8 cellular contexts compared by ENCODE assay signal in the genomic region with DNA sequence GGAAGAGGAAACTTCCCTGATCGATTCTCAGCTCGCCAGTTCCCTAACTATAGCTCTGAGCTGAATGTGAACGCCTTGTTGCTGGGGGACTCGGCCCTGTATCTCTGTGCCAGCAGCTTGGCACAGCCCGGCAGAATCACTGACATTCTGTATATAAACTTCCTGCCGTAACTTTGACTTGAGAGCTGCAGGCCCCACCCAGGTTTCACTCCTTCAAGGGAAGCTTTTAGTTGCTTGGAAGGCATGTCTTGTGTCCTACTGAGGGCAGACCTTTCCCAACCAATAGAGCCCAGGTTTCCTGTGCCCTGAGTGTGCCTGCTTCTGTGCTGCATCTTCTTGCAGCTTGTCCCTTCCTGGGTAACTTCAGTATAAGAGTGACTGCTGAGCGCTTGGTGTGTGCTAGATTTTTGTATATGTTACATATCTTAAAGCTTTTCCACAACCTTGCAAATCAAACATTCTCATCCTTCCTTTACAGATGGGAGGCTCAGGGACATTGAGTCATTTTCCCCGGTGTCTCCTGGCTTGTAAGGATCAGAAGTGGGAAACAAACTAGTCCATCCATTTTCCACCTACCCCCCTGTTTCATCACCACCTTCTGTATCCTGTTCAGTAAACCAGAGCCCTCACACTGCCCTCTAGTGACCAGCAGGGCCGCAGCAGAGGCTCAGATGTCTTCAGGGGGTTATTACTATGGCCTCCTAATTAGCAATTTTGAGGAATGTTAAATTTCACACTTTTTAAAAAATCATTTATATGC.
DNase-seq lines count a peak whose midpoint lies in the region; ATAC-seq, FAIRE-seq and TF ChIP-seq lines count a peak whose summit lies in the region.

No MANE protein-coding gene starts in this region.

- ATAC-seq in GM19324 (IDR thresholded peaks at IDR 0.05; ENCODE audit: low FRiP score, unreplicated experiment) = peak; percentile 68
- peak; percentile 69 for ATAC-seq in HG03521 (IDR thresholded peaks at IDR 0.05; ENCODE audit: unreplicated experiment)

- H3K27me3 ChIP-seq in kidney epithelial cell (ENCODE audit: control insufficient read depth, insufficient read depth, low read length) = no peaks in the 10 kb centered on the region

- no peaks in the 10 kb centered on the region for H3K36me3 ChIP-seq in kidney epithelial cell (ENCODE audit: control insufficient read depth, insufficient read depth, low read length)

- H3K27me3 Mint-ChIP-seq in T-helper 2 cell treated with Interferon-gamma antibody and Interleukin-4, amounts not matched to agents 5 μg/mL and 100 μg/mL, for 36 hours (ENCODE audit: low read depth) = no peaks in the 10 kb centered on the region

- H3K4me3 ChIP-seq in astrocyte of the spinal cord (ENCODE audit: low read depth, low read length) (no peak overlapping the region), kidney epithelial cell (ENCODE audit: low read depth, low read length) (no peak overlapping the region)

- in situ Hi-C loops in astrocyte of the spinal cord (cut with HindIII; ENCODE audit: low sequenced_read_pairs) = no loop called here

- TF ChIP-seq CTCF in astrocyte of the spinal cord (IDR thresholded peaks at IDR 0.05; ENCODE audit: low read depth, low read length) = peak; percentile 99
- TF ChIP-seq CTCF in kidney epithelial cell (IDR thresholded peaks at IDR 0.05; ENCODE audit: insufficient read depth, low read length, poor library complexity, severe bottlenecking) = peak; percentile 96

- no peak for FAIRE-seq in GM19239 (lab: Jason Lieb, UNC)

- peak overlapping the region; percentile 12 for H3K4me3 Mint-ChIP-seq in T-helper 2 cell treated with Interferon-gamma antibody and Interleukin-4, amounts not matched to agents 5 μg/mL and 100 μg/mL, for 36 hours

- no peaks in the 10 kb centered on the region for H3K9me3 Mint-ChIP-seq in T-helper 2 cell treated with Interferon-gamma antibody and Interleukin-4, amounts not matched to agents 5 μg/mL and 100 μg/mL, for 36 hours

- H3K36me3 Mint-ChIP-seq in T-helper 2 cell treated with Interferon-gamma antibody and Interleukin-4, amounts not matched to agents 5 μg/mL and 100 μg/mL, for 36 hours (ENCODE audit: low read depth) = no peaks in the 10 kb centered on the region

- DNase-seq in COLO668 (lab: John Stamatoyannopoulos, UW; ENCODE audit: unreplicated experiment) (peak; percentile 20), astrocyte of the spinal cord (ENCODE audit: low read depth, low spot score) (peak; percentile 51), kidney epithelial cell (ENCODE audit: low read depth) (no peak), GM19239 (ENCODE audit: insufficient read length, low spot score) (no peak)
- DNase-seq in T-helper 2 cell treated with Interferon-gamma antibody and Interleukin-4, amounts not matched to agents 5 μg/mL and 100 μg/mL, for 36 hours (ENCODE audit: low spot score) = peak; percentile 35
- DNase-seq in stimulated activated CD8-positive, alpha-beta memory T cell treated with anti-CD3 and anti-CD28 coated beads, Interleukin-7, amount 100 ng/mL, for 4 hours (ENCODE audit: low read depth in 2 of 2) = peak; percentile 17 to 24

- H3K4me1 Mint-ChIP-seq in T-helper 2 cell treated with Interferon-gamma antibody and Interleukin-4, amounts not matched to agents 5 μg/mL and 100 μg/mL, for 36 hours (ENCODE audit: low read depth) = peaks cover 29% of the 10 kb centered on the region

- peak overlapping the region; percentile 84 for H3K27ac Mint-ChIP-seq in T-helper 2 cell treated with Interferon-gamma antibody and Interleukin-4, amounts not matched to agents 5 μg/mL and 100 μg/mL, for 36 hours

Comparison
In these comparisons a context has a peak if more than half of its experiments do, and no peak if none do; other contexts are left out.
1. DNase-seq: peak in COLO668 (single experiment), T-helper 2 cell treated with Interferon-gamma antibody and Interleukin-4, amounts not matched to agents 5 μg/mL and 100 μg/mL, for 36 hours (single experiment), astrocyte of the spinal cord (single experiment) and stimulated activated CD8-positive, alpha-beta memory T cell treated with anti-CD3 and anti-CD28 coated beads, Interleukin-7, amount 100 ng/mL, for 4 hours (2 of 2); none in kidney epithelial cell (single experiment) and GM19239 (single experiment).